5 cellular contexts compared by ENCODE assay signal in genomic region chr22:40868379-40868778, GRCh38. TPM values are rescaled to one million over a fixed set of nuclear protein-coding genes. Genes with fewer than 3 reads are reported as not detected.
"Had no signal": no experiment of that assay in that cellular context is flagged by ENCODE, and none has a peak within 500 bp of the region (broad histone marks: within the 10 kb centered on the region; RNA-seq: fewer than 3 reads in every experiment).

No MANE protein-coding gene starts in this region.

RNA-seq across cellular contexts. Expression of gene DNAJB7, which starts 6.5 kb away (rescaled TPM):
- total RNA-seq: LHCN-M2, PC-3, Right ventricle myocardium superior, SJSA1 had no signal
- polyA plus RNA-seq: SK-N-SH had no signal
